In the genomic region with DNA sequence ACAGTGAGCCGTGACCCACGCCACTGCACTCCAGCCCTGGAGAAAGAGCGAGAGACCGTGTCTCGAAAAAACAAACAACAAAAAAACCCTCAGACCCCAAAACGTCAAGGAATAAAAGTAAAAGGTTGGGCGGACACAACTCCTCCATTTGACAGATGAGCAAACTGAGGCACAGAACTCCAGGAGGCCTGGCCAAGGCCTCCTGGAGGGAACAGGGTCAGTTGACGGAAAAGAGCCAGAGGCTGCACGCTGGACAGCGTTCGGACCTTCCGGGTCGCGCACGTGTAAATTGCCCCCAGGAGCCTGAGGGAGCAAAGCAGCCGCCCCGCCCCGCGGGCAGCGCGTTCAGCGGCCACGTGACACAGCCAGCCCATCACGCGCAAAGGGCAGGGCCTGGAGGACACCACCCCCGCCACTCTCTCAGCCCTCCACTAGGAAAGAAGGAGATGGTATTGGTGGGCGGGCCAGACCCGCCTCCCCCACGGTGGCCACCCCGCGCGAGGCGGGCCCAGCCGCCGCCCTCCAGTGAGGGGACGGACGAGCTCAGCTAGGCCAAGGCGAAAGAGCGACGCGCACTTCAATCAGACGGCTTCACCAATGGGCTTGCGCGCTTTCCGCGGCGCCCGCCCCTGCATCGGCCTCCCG, we compare ENCODE assay signal across 8 cellular contexts.
DNase-seq lines count a peak whose midpoint lies in the region; ATAC-seq and TF ChIP-seq lines count a peak whose summit lies in the region.

No MANE protein-coding gene starts in this region.

- H3K79me1 ChIP-seq in trophoblast cell (ENCODE audit: low read length), result peaks cover 7% of the 10 kb centered on the region

- no peak overlapping the region for H2AK5ac ChIP-seq in trophoblast cell (ENCODE audit: low read length)

- H3K9me3 ChIP-seq in trophoblast cell (ENCODE audit: insufficient read depth, low read depth, low read length) (no peaks in the 10 kb centered on the region), transverse colon (no peaks in the 10 kb centered on the region)

- H3K4ac ChIP-seq in trophoblast cell (ENCODE audit: low read depth, low read length), result no peak overlapping the region

- TF ChIP-seq EP300 in transverse colon (IDR thresholded peaks at IDR 0.05; ENCODE audit: low read depth), result no peak

- ATAC-seq in HG02840 (IDR thresholded peaks at IDR 0.05; ENCODE audit: low FRiP score, unreplicated experiment), result peak; percentile 89

- H4K8ac ChIP-seq in trophoblast cell (ENCODE audit: low read depth, low read length), result peak overlapping the region; percentile 40

- TF ChIP-seq POLR2A in transverse colon (IDR thresholded peaks at IDR 0.05), result no peak

- H4K12ac ChIP-seq in trophoblast cell (ENCODE audit: low read depth, low read length), result no peak overlapping the region

- no peak overlapping the region for H2BK120ac ChIP-seq in trophoblast cell (ENCODE audit: insufficient read depth, low read length, poor library complexity)

- peak overlapping the region; percentile 100 for H3K9ac ChIP-seq in trophoblast cell (ENCODE audit: low read length)

- H2AFZ ChIP-seq in trophoblast cell (ENCODE audit: insufficient read depth, low read length, poor library complexity), result no peak overlapping the region

- H3K4me2 ChIP-seq in trophoblast cell (ENCODE audit: low read length), result peak overlapping the region; percentile 84

- H3K27me3 ChIP-seq in trophoblast cell (ENCODE audit: insufficient read depth, low read length) (no peaks in the 10 kb centered on the region), transverse colon (no peaks in the 10 kb centered on the region)

- H3K36me3 ChIP-seq in trophoblast cell (ENCODE audit: control insufficient read depth in 1 of 2, insufficient read depth in 2 of 2, low read length in 2 of 2) (no peaks in the 10 kb centered on the region), transverse colon (no peaks in the 10 kb centered on the region)

- no peak overlapping the region for H3K18ac ChIP-seq in trophoblast cell (ENCODE audit: low read length)

- peaks cover 7% of the 10 kb centered on the region for H3K79me2 ChIP-seq in trophoblast cell (ENCODE audit: control insufficient read depth, insufficient read depth, low read length, poor library complexity)

- intact Hi-C loops in cardiac septum (cut with DNase I) (loop anchor here (1.0 to 2.0 kb wide), 2 partner anchors 25 to 135 kb away; no protein-coding TSS in a partner anchor), transverse colon (cut with DNase I; ENCODE audit: low total_unique reads) (loop anchor here (1.0 kb wide), 1 partner anchor 30 kb away; no protein-coding TSS in a partner anchor)

- H2BK12ac ChIP-seq in trophoblast cell (ENCODE audit: low read length), result no peak overlapping the region

- H3K4me3 ChIP-seq in GM12864 (ENCODE audit: low read depth, low read length), result peak overlapping the region; percentile 92
- peak overlapping the region; percentile 100 for H3K4me3 ChIP-seq in trophoblast cell (ENCODE audit: low read depth, low read length)
- H3K4me3 ChIP-seq in transverse colon, result peak overlapping the region in 3 of 4 donors; percentile 74 to 96 (median 94)

- no peak overlapping the region for H3K14ac ChIP-seq in trophoblast cell (ENCODE audit: low read length)

- no peak overlapping the region for H3K23ac ChIP-seq in trophoblast cell (ENCODE audit: low read length)

- H3K27ac ChIP-seq in adipose tissue (ENCODE audit: low read depth, low read length), result peak overlapping the region; percentile 100
- peak overlapping the region; percentile 100 for H3K27ac ChIP-seq in trophoblast cell (ENCODE audit: low read depth, low read length)
- H3K27ac ChIP-seq in transverse colon, result peak overlapping the region; percentile 99 to 100 (median 100)

- DNase-seq in GM12864 (ENCODE audit: low read depth) (peak; percentile 93), NCI-H1436 (lab: John Stamatoyannopoulos, UW) (peak; percentile 97), SW480 (ENCODE audit: low spot score) (peak; percentile 98), cardiac septum (ENCODE audit: low spot score) (peak; percentile 99), trophoblast cell (peak; percentile 99), transverse colon (peak; percentile 98)

- H4K91ac ChIP-seq in trophoblast cell (ENCODE audit: low read depth, low read length), result peak overlapping the region; percentile 99

- no peak for TF ChIP-seq CTCF in GM12864 (IDR thresholded peaks at IDR 0.05; ENCODE audit: low read depth, low read length, missing control alignments)
- peak in 1 of 5 experiments; percentile 24 for TF ChIP-seq CTCF in transverse colon (IDR thresholded peaks at IDR 0.05)

- in situ Hi-C loops in transverse colon (cut with MboI; ENCODE audit: low pct_ligation_motif_present in 1 of 4, low pct_unique_long_range_greater_than_20kb in 1 of 4, low sequenced_read_pairs in 3 of 4), result no loop called here

- no peaks in the 10 kb centered on the region for H3K4me1 ChIP-seq in trophoblast cell (ENCODE audit: control insufficient read depth in 1 of 2, insufficient read depth in 2 of 2, low read length in 2 of 2)
- H3K4me1 ChIP-seq in transverse colon, result peaks cover 0 to 36% (median 33%) of the 10 kb centered on the region in 4 donors

- no peak overlapping the region for H2BK5ac ChIP-seq in trophoblast cell (ENCODE audit: low read depth, low read length, poor library complexity)

- 6 to 7% (median 7%) methylated on average over 47 to 50 of the region's 50 CpGs for WGBS in adipose tissue, 3 donors
- WGBS in trophoblast cell (ENCODE audit: extremely low coverage, insufficient coverage, insufficient read length), result no CpG with 5 or more reads among the region's 50 CpGs
- WGBS in transverse colon (ENCODE audit: low coverage in 1 of 2), 2 donors, result 8 to 36% methylated on average over 10 to 34 of the region's 50 CpGs

Comparison
In these comparisons a context has a peak if more than half of its experiments do, and no peak if none do; other contexts are left out.
1. Peak in every context shown above with its lines: DNase-seq, ATAC-seq, H3K4me3 ChIP-seq and H3K27ac ChIP-seq.